8 cellular contexts compared by ENCODE assay signal in the genomic region with DNA sequence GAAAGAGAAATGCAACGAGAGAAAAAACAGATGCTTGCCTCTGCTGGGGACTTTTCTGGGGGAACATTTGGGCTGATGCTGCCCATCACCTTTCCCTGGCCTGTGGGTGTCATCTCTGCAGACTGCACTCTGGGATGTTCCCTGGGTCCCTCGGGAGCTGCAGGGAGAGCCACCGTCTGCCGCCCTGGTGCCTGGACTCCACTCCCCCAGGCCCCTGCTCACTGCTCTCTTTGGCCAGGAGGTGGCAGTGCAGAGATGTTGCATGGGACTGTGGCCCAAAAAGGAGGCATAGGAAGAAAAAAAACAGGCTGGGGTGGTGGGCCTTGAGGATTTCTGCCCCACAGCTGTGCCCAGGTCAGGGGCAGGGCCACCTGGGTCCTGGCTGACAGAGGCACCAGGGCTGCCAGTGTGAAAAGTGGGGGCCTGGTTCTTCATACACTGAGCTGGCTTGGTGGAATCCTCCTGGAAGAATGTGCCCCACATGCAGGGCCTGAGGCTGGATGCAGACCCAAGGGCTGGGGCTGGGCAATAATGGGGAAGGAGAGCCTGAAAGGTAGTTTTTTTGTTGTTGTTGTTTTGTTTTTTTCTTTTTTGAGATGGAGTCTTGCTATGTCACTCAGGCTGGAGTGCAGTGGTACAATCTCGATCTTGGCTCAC.
DNase-seq lines count a peak whose midpoint lies in the region; ATAC-seq and TF ChIP-seq lines count a peak whose summit lies in the region.

No MANE protein-coding gene starts in this region.

- H3K36me3 ChIP-seq in DND-41 (ENCODE audit: insufficient read depth, low read length), result no peaks in the 10 kb centered on the region
- no peaks in the 10 kb centered on the region for H3K36me3 ChIP-seq in KMS-11 (ENCODE audit: insufficient read depth)

- no peak overlapping the region for H3K27ac Mint-ChIP-seq in WTC11

- no peaks in the 10 kb centered on the region for H3K79me2 ChIP-seq in DND-41 (ENCODE audit: insufficient read depth, low read length)
- H3K79me2 ChIP-seq in KMS-11 (ENCODE audit: insufficient read depth, low read depth), result no peaks in the 10 kb centered on the region

- H3K27me3 ChIP-seq in DND-41 (ENCODE audit: insufficient read depth, low read length, poor library complexity) (no peaks in the 10 kb centered on the region), KMS-11 (ENCODE audit: insufficient read depth, low read depth) (no peaks in the 10 kb centered on the region)

- H3K9me3 Mint-ChIP-seq in WTC11, result no peaks in the 10 kb centered on the region

- H3K9ac ChIP-seq in DND-41 (ENCODE audit: low read depth, low read length) (no peak overlapping the region), KMS-11 (no peak overlapping the region)

- H3K27me3 Mint-ChIP-seq in WTC11 (ENCODE audit: low read depth), result no peaks in the 10 kb centered on the region

- TF ChIP-seq CTCF in DND-41 (IDR thresholded peaks at IDR 0.05; ENCODE audit: borderline replicate concordance, extremely low read depth, low read length, poor library complexity, severe bottlenecking) (peak; percentile 84), KMS-11 (conservative IDR thresholded peaks at IDR 0.05; ENCODE audit: low read depth, low read length) (peak; percentile 51), WTC11 (IDR thresholded peaks at IDR 0.05) (peak; percentile 73)

- no peaks in the 10 kb centered on the region for H3K9me3 ChIP-seq in DND-41 (ENCODE audit: insufficient read depth, low read length, severe bottlenecking)

- CTCF ChIA-PET in WTC11 (lab: Charles Lee), result interaction anchor here (0.5 to 2.6 kb wide), 23 partner anchors 8 to 636 kb away, joined by 3 to 16 read pairs (median 4); a partner anchor contains a TSS

- peak; percentile 79 for ATAC-seq in DND-41 (ENCODE audit: insufficient read depth, low read depth)
- ATAC-seq in GM21381 (IDR thresholded peaks at IDR 0.05; ENCODE audit: unreplicated experiment), result peak; percentile 71
- ATAC-seq in WTC11, result peak; percentile 89
- ATAC-seq in HG03039 (IDR thresholded peaks at IDR 0.05; ENCODE audit: unreplicated experiment), result no peak

- H2AFZ ChIP-seq in DND-41 (ENCODE audit: low read depth, low read length) (no peak overlapping the region), KMS-11 (ENCODE audit: low read depth) (no peak overlapping the region)

- H3K27ac ChIP-seq in DND-41 (ENCODE audit: low read length) (no peak overlapping the region), KMS-11 (no peak overlapping the region)

- no peak overlapping the region for H3K4me3 Mint-ChIP-seq in WTC11

- H3K4me2 ChIP-seq in DND-41 (ENCODE audit: insufficient read depth, low read length) (no peak overlapping the region), KMS-11 (no peak overlapping the region)

- POLR2A ChIA-PET in WTC11 (lab: Charles Lee), result interaction anchor here (1.0 kb wide), 1 partner anchor 177 kb away, joined by 4 read pairs; no protein-coding TSS in a partner anchor

- H3K36me3 Mint-ChIP-seq in WTC11, result no peaks in the 10 kb centered on the region

- H3K4me1 Mint-ChIP-seq in WTC11, result peaks cover 14% of the 10 kb centered on the region

- H3K4me1 ChIP-seq in DND-41 (ENCODE audit: insufficient read depth, low read length), result no peaks in the 10 kb centered on the region
- no peaks in the 10 kb centered on the region for H3K4me1 ChIP-seq in KMS-11 (ENCODE audit: low read depth, poor library complexity, severe bottlenecking)

- H4K20me1 ChIP-seq in DND-41 (ENCODE audit: insufficient read depth, low read length) (no peaks in the 10 kb centered on the region), KMS-11 (ENCODE audit: insufficient read depth) (no peaks in the 10 kb centered on the region)

- H3K4me3 ChIP-seq in DND-41 (ENCODE audit: low read depth in 1 of 2, low read length in 2 of 2) (no peak overlapping the region), KMS-11 (IDR thresholded peaks at IDR 0.05; ENCODE audit: insufficient read depth, low read depth, low read length) (no peak overlapping the region)

- DNase-seq in DND-41, result peak; percentile 48
- DNase-seq in WTC11 (ENCODE audit: low spot score), result peak; percentile 84
- DNase-seq in fibroblast of peridontal ligament (ENCODE audit: extremely low read depth), result peak; percentile 42
- peak; percentile 38 for DNase-seq in pons (ENCODE audit: low spot score)
- DNase-seq in MV-4-11 (lab: John Stamatoyannopoulos, UW), result no peak

TF ChIP-seq in WTC11, 78 proteins besides CTCF, POLR2A, EP300 and RAD21:
- TF ChIP-seq, protein P1, sequence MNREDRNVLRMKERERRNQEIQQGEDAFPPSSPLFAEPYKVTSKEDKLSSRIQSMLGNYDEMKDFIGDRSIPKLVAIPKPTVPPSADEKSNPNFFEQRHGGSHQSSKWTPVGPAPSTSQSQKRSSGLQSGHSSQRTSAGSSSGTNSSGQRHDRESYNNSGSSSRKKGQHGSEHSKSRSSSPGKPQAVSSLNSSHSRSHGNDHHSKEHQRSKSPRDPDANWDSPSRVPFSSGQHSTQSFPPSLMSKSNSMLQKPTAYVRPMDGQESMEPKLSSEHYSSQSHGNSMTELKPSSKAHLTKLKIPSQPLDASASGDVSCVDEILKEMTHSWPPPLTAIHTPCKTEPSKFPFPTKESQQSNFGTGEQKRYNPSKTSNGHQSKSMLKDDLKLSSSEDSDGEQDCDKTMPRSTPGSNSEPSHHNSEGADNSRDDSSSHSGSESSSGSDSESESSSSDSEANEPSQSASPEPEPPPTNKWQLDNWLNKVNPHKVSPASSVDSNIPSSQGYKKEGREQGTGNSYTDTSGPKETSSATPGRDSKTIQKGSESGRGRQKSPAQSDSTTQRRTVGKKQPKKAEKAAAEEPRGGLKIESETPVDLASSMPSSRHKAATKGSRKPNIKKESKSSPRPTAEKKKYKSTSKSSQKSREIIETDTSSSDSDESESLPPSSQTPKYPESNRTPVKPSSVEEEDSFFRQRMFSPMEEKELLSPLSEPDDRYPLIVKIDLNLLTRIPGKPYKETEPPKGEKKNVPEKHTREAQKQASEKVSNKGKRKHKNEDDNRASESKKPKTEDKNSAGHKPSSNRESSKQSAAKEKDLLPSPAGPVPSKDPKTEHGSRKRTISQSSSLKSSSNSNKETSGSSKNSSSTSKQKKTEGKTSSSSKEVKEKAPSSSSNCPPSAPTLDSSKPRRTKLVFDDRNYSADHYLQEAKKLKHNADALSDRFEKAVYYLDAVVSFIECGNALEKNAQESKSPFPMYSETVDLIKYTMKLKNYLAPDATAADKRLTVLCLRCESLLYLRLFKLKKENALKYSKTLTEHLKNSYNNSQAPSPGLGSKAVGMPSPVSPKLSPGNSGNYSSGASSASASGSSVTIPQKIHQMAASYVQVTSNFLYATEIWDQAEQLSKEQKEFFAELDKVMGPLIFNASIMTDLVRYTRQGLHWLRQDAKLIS (CRISPR knock-in tag; IDR thresholded peaks at IDR 0.05; ENCODE audit: borderline replicate concordance), result no peak
- TF ChIP-seq NFE2L1 (CRISPR knock-in tag; IDR thresholded peaks at IDR 0.05) (no peak), ZNF121 (CRISPR knock-in tag; IDR thresholded peaks at IDR 0.05) (no peak), TP53 (CRISPR knock-in tag; IDR thresholded peaks at IDR 0.05) (no peak), MXD4 (CRISPR knock-in tag; IDR thresholded peaks at IDR 0.05; ENCODE audit: borderline replicate concordance) (no peak), NFYB (CRISPR knock-in tag; conservative IDR thresholded peaks at IDR 0.05; ENCODE audit: low read depth) (no peak)
- TF ChIP-seq, protein P2, sequence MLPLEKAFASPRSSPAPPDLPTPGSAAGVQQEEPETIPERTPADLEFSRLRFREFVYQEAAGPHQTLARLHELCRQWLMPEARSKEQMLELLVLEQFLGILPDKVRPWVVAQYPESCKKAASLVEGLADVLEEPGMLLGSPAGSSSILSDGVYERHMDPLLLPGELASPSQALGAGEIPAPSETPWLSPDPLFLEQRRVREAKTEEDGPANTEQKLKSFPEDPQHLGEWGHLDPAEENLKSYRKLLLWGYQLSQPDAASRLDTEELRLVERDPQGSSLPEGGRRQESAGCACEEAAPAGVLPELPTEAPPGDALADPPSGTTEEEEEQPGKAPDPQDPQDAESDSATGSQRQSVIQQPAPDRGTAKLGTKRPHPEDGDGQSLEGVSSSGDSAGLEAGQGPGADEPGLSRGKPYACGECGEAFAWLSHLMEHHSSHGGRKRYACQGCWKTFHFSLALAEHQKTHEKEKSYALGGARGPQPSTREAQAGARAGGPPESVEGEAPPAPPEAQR (CRISPR knock-in tag; IDR thresholded peaks at IDR 0.05), result no peak
- TF ChIP-seq, protein P3, sequence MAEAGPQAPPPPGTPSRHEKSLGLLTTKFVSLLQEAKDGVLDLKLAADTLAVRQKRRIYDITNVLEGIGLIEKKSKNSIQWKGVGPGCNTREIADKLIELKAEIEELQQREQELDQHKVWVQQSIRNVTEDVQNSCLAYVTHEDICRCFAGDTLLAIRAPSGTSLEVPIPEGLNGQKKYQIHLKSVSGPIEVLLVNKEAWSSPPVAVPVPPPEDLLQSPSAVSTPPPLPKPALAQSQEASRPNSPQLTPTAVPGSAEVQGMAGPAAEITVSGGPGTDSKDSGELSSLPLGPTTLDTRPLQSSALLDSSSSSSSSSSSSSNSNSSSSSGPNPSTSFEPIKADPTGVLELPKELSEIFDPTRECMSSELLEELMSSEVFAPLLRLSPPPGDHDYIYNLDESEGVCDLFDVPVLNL (CRISPR knock-in tag; IDR thresholded peaks at IDR 0.05; ENCODE audit: borderline replicate concordance, low read depth), result no peak
TF ChIP-seq in WTC11: peak in this region for 0.
